In the genomic region with DNA sequence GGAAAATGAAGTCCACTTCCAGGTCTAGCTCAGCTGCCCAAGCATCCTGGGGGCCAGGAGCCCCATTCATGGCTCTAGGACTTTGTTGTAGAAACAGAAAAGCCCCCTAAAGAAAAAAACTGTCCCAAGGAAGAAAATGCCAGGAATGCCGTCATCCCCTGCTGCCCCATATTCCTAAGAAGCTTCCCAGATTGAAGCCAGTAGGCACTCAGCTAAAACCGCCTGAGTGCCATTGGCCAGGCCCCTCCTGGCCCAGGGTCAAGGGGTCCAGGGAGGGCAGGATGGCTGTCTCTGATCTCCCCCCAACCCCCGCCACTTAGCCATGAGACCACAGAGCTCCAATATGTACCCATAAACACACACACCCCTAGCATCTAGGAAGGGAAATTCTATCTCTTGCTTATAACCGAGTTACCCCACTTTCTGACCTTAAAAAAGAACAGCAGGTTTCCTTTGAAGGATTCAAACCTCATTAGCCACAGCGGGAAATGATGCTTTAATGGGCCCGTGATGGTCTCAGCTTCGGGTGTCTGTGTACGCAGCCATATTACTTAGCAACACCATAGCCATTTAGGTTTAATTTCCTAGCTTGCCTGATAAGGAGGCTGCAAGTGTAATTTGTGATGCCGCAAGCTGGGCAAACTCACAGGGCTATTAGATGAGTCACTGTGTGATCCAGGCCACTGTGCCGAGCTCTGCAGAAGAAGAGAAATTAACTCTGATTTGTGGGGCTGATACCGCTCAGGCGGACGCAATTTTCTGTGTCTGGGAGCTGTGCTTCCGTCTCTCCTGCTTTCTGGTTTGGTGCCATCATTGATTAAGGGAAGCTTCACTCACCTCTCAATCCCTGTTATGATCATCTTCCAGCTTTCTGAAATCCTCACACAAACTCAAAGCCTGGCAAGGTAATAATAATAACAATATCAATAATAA, we compare ENCODE assay signal across 9 cellular contexts.
DNase-seq lines count a peak whose midpoint lies in the region; FAIRE-seq and TF ChIP-seq lines count a peak whose summit lies in the region.
"Had no signal": no experiment of that assay in that cellular context is flagged by ENCODE, and none has a peak within 500 bp of the region (broad histone marks: within the 10 kb centered on the region; RNA-seq: fewer than 3 reads in every experiment).

No MANE protein-coding gene starts in this region.

- no peaks in the 10 kb centered on the region for H3K4me1 ChIP-seq in OCI-LY7 (ENCODE audit: insufficient read depth, low read length, poor library complexity, severe bottlenecking)

- H3K9me3 ChIP-seq in OCI-LY7 (ENCODE audit: low read length): no peaks in the 10 kb centered on the region

- no peaks in the 10 kb centered on the region for H3K79me2 ChIP-seq in OCI-LY7 (ENCODE audit: insufficient read depth, low read depth, low read length)

- CTCF ChIA-PET in OCI-LY7 (lab: Charles Lee; ENCODE audit: unreplicated experiment): no interaction called here

- no peaks in the 10 kb centered on the region for H3K36me3 ChIP-seq in OCI-LY7 (ENCODE audit: insufficient read depth, low read length)

- H3K4me3 ChIP-seq in AG10803 (ENCODE audit: low read length) (no peak overlapping the region), OCI-LY7 (ENCODE audit: low read depth, low read length, poor library complexity, severe bottlenecking) (no peak overlapping the region)

- TF ChIP-seq CTCF in AG10803 (conservative IDR thresholded peaks at IDR 0.05; ENCODE audit: low read length) (no peak), OCI-LY7 (conservative IDR thresholded peaks at IDR 0.05; ENCODE audit: low read length) (no peak)

- POLR2A ChIA-PET in OCI-LY7 (lab: Charles Lee): interaction anchor here (0.7 kb wide), 2 partner anchors 13 to 103 kb away, joined by 3 to 4 read pairs; no protein-coding TSS in a partner anchor

- no peak for TF ChIP-seq POLR2A in GM12891 (IDR thresholded peaks at IDR 0.05; ENCODE audit: low read depth, low read length)

- no peak overlapping the region for H3K27ac ChIP-seq in OCI-LY7 (ENCODE audit: low read depth, low read length, poor library complexity, severe bottlenecking)

- BruUV-seq in OCI-LY7 (replicated peaks; lab: Mats Ljungman, UMichigan): no TSS peak

- no peak overlapping the region for H3K4me2 ChIP-seq in OCI-LY7 (ENCODE audit: low read length)

- H2AFZ ChIP-seq in OCI-LY7 (ENCODE audit: low read length): no peak overlapping the region

- no peaks in the 10 kb centered on the region for H3K9me2 ChIP-seq in OCI-LY7 (ENCODE audit: insufficient read depth, low read length)

- no peak for FAIRE-seq in GM12891 (lab: Jason Lieb, UNC)

- DNase-seq in AG10803 (ENCODE audit: low read depth): peak; percentile 77
- DNase-seq in LoVo (ENCODE audit: low spot score): peak; percentile 25
- DNase-seq in SW480 (ENCODE audit: low spot score): peak; percentile 73
- DNase-seq in kidney tubule cell (ENCODE audit: low spot score): peak; percentile 60
- no peak for DNase-seq in activated T-cell treated with anti-CD3 and anti-CD28 coated beads, Interleukin-2, amount 50 U/mL, for 1 hour
- DNase-seq in GM12891 (ENCODE audit: insufficient read length, low spot score): no peak
- DNase-seq in OCI-LY7 (ENCODE audit: low spot score): no peak
- no peak for DNase-seq in activated effector memory CD4-positive, alpha-beta T cell treated with Interleukin-2 at 50 U/mL for 16 hours
- DNase-seq: Calu3 had no signal

- intact Hi-C loops in OCI-LY7 (cut with micrococcal nuclease; ENCODE audit: unreplicated experiment): no loop called here

- H4K20me1 ChIP-seq in OCI-LY7 (ENCODE audit: insufficient read depth, low read length): no peaks in the 10 kb centered on the region

TF ChIP-seq in GM12891, 5 proteins besides CTCF, POLR2A, EP300 and RAD21:
- TF ChIP-seq SPI1 (IDR thresholded peaks at IDR 0.05; ENCODE audit: low read depth, low read length) (no peak), POU2F2 (IDR thresholded peaks at IDR 0.05; ENCODE audit: low read depth, low read length) (no peak), PAX5 (IDR thresholded peaks at IDR 0.05; ENCODE audit: insufficient read depth, low read length, severe bottlenecking) (no peak), POLR2AphosphoS5 (IDR thresholded peaks at IDR 0.05; ENCODE audit: low read depth, low read length) (no peak), TAF1 (IDR thresholded peaks at IDR 0.05; ENCODE audit: low read depth, low read length) (no peak)

Comparison
In these comparisons a context has a peak if more than half of its experiments do, and no peak if none do; other contexts are left out.
1. DNase-seq: peak in AG10803 (single experiment), LoVo (single experiment), SW480 (single experiment) and kidney tubule cell (single experiment); none in activated T-cell treated with anti-CD3 and anti-CD28 coated beads, Interleukin-2, amount 50 U/mL, for 1 hour (single experiment), GM12891 (single experiment), OCI-LY7 (single experiment) and activated effector memory CD4-positive, alpha-beta T cell treated with Interleukin-2 at 50 U/mL for 16 hours (single experiment).